ENCODE assay signal across 9 cellular contexts in genomic region chr7:30888783-30889182, GRCh38. TPM values are rescaled to one million over a fixed set of nuclear protein-coding genes. Genes with fewer than 3 reads are reported as not detected.
DNase-seq lines count a peak whose midpoint lies in the region; ATAC-seq and TF ChIP-seq lines count a peak whose summit lies in the region.
"Had no signal": no experiment of that assay in that cellular context is flagged by ENCODE, and none has a peak within 500 bp of the region (broad histone marks: within the 10 kb centered on the region; RNA-seq: fewer than 3 reads in every experiment).

No MANE protein-coding gene starts in this region.

- no peaks in the 10 kb centered on the region for H3K79me2 ChIP-seq in GM23248 (ENCODE audit: insufficient read depth)

- no peaks in the 10 kb centered on the region; the same call in 1 of the 2 replicates for H3K27me3 ChIP-seq in GM23248 (replicated peaks; ENCODE audit: insufficient read depth)
- H3K27me3 ChIP-seq in foreskin keratinocyte, result peaks cover 62% of the 10 kb centered on the region

- no peaks in the 10 kb centered on the region for H4K20me1 ChIP-seq in GM23248 (ENCODE audit: insufficient read depth)

- H2AFZ ChIP-seq in GM23248, result no peak overlapping the region

- no peaks in the 10 kb centered on the region for H3K4me1 Mint-ChIP-seq in immature natural killer cell

- H3K4me1 ChIP-seq in GM23248 (ENCODE audit: insufficient read depth) (peaks cover 8% of the 10 kb centered on the region), foreskin keratinocyte (no peaks in the 10 kb centered on the region)

- 18 to 33% methylated on average over 2 to 3 of the region's 3 CpGs for WGBS in GM23248 (ENCODE audit: low coverage in 1 of 2, low lambda C conversion rate in 2 of 2, missing lambda C conversion rate in 2 of 2), 2 experiments

- H3K27me3 Mint-ChIP-seq in immature natural killer cell (ENCODE audit: low read depth in 3 of 3), result peaks cover 0 to 6% (median 1%) of the 10 kb centered on the region in 3 donors

- CTCF ChIA-PET in RWPE1 (lab: Yijun Ruan, JAX), result interaction anchor here (0.7 to 0.8 kb wide), 2 partner anchors 25 to 32 kb away, joined by 3 to 4 read pairs; no protein-coding TSS in a partner anchor

- H3K36me3 Mint-ChIP-seq in immature natural killer cell, result no peaks in the 10 kb centered on the region

- H3K9ac ChIP-seq in GM23248, result no peak overlapping the region

- no peak overlapping the region for H3K27ac Mint-ChIP-seq in immature natural killer cell

- no peak overlapping the region for H3K4me3 Mint-ChIP-seq in immature natural killer cell

- H3K4me2 ChIP-seq in GM23248 (ENCODE audit: unreplicated experiment), result peak overlapping the region; percentile 7

- peaks cover 13% of the 10 kb centered on the region for H3F3A ChIP-seq in GM23248 (ENCODE audit: insufficient read depth)

- H3K27ac ChIP-seq in GM23248, result no peak overlapping the region
- no peak overlapping the region for H3K27ac ChIP-seq in RWPE1
- H3K27ac ChIP-seq in foreskin keratinocyte, result no peak overlapping the region

- no peak overlapping the region for H3K4me3 ChIP-seq in GM23248

- in situ Hi-C loops in GM23248 (cut with MboI), result no loop called here

- no peaks in the 10 kb centered on the region for H3K9me3 Mint-ChIP-seq in immature natural killer cell

- no peaks in the 10 kb centered on the region for H3K36me3 ChIP-seq in GM23248 (ENCODE audit: low read depth)

- H3K9me2 ChIP-seq in GM23248 (ENCODE audit: insufficient read depth), result no peaks in the 10 kb centered on the region

- ATAC-seq in foreskin keratinocyte, result peak; percentile 82

- DNase-seq in GM23248 (peak; percentile 95), RWPE1 (ENCODE audit: low spot score) (peak; percentile 60), foreskin keratinocyte (peak; percentile 28 to 64), renal cortical epithelial cell (ENCODE audit: low read depth) (peak; percentile 86), immature natural killer cell (no peak), NCI-H2227 treated with DMSO at 0.1 percent for 48 hours (lab: John Stamatoyannopoulos, UW) (no peak), DMS153 (lab: John Stamatoyannopoulos, UW) (no peak)
- no peak for DNase-seq in effector CD8-positive, alpha-beta T cell (lab: John Stamatoyannopoulos, UW)
- DNase-seq: NCI-H2029 had no signal

- POLR2A ChIA-PET in RWPE1 (lab: Yijun Ruan, JAX; ENCODE audit: low non-redundant PET), result no interaction called here

- no peak for TF ChIP-seq CTCF in RWPE1 (conservative IDR thresholded peaks at IDR 0.05; ENCODE audit: low read depth)
- TF ChIP-seq CTCF in foreskin keratinocyte (conservative IDR thresholded peaks at IDR 0.05), result no peak

- no peaks in the 10 kb centered on the region for H3K9me3 ChIP-seq in GM23248 (ENCODE audit: low read depth)

RNA-seq across cellular contexts. Expression of gene AQP1, which starts 22.9 kb away (rescaled TPM):
- total RNA-seq in GM23248 (2014; rRNA removed; shearing (Covaris generic)), result 0.54 and 1.1 TPM in 2 replicates
- polyA plus RNA-seq in GM23248 (2016; fragmentation: Nextera tagmentation; extraction: Ambion mirVana) (0.33 and 0.34 TPM in 2 replicates), foreskin keratinocyte (0.02 and 0.09 TPM in 2 replicates), immature natural killer cell (under 1 TPM in 1 of 3 donors, not detected in 2; 0.08 TPM)
- total RNA-seq in foreskin keratinocyte (not detected in 2 replicates), renal cortical epithelial cell (4.4 and 33.0 TPM in 2 replicates)

Comparison
In these comparisons a context has a peak if more than half of its experiments do, and no peak if none do; other contexts are left out.
1. DNase-seq: peak in GM23248 (single experiment), RWPE1 (single experiment), foreskin keratinocyte (2 of 2) and renal cortical epithelial cell (single experiment); none in immature natural killer cell (0 of 3), NCI-H2227 treated with DMSO at 0.1 percent for 48 hours (single experiment), DMS153 (single experiment) and effector CD8-positive, alpha-beta T cell (single experiment).